16 cellular contexts compared by ENCODE assay signal in genomic region chr5:10315824-10316509, GRCh38.
"Had no signal": no experiment of that assay in that cellular context is flagged by ENCODE, and none has a peak within 500 bp of the region (broad histone marks: within the 10 kb centered on the region; RNA-seq: fewer than 3 reads in every experiment).

No MANE protein-coding gene starts in this region.

- H3K79me2 ChIP-seq: parathyroid adenoma had no signal

- H3K36me3 ChIP-seq: colonic mucosa, gastroesophageal sphincter, right atrium auricular region, upper lobe of right lung, WERI-Rb-1 had no signal

- H3K9me3 ChIP-seq: colonic mucosa, gastroesophageal sphincter, right atrium auricular region, upper lobe of right lung had no signal

- DNase-seq: activated CD4-positive, alpha-beta T cell treated with anti-CD3 and anti-CD28 coated beads for 4 hours; activated CD8-positive, alpha-beta memory T cell treated with anti-CD3 and anti-CD28 coated beads, Interleukin-2, amount 50 U/mL, for 4 hours; activated CD8-positive, alpha-beta T cell treated with anti-CD3 and anti-CD28 coated beads for 36 hours; activated naive CD4-positive, alpha-beta T cell treated with Interleukin-2 at 50 U/mL for 16 hours; activated T-cell treated with anti-CD3 and anti-CD28 coated beads, Interleukin-2, amount 50 U/mL, for 72 hours; colonic mucosa; effector memory CD4-positive, alpha-beta T cell; left ventricle myocardium superior; stimulated activated naive CD4-positive, alpha-beta T cell; T-helper 1 cell; upper lobe of right lung; WERI-Rb-1 had no signal

- H2AFZ ChIP-seq: parathyroid adenoma had no signal

- ATAC-seq: activated CD8-positive, alpha-beta T cell treated with anti-CD3 and anti-CD28 coated beads for 36 hours; activated T-cell treated with anti-CD3 and anti-CD28 coated beads, Interleukin-2, amount 50 U/mL, for 72 hours; gastroesophageal sphincter; left ventricle myocardium superior; upper lobe of right lung had no signal

- H3K27ac Mint-ChIP-seq: activated CD8-positive, alpha-beta T cell treated with anti-CD3 and anti-CD28 coated beads for 36 hours; activated T-cell treated with anti-CD3 and anti-CD28 coated beads, Interleukin-2, amount 50 U/mL, for 72 hours had no signal

- H3K27ac ChIP-seq: colonic mucosa, epithelial cell of prostate, gastroesophageal sphincter, parathyroid adenoma, right atrium auricular region, upper lobe of right lung, WERI-Rb-1 had no signal

- H3K9me3 Mint-ChIP-seq: activated CD8-positive, alpha-beta T cell treated with anti-CD3 and anti-CD28 coated beads for 36 hours; activated T-cell treated with anti-CD3 and anti-CD28 coated beads, Interleukin-2, amount 50 U/mL, for 72 hours had no signal

- H3K4me3 Mint-ChIP-seq: activated CD8-positive, alpha-beta T cell treated with anti-CD3 and anti-CD28 coated beads for 36 hours; activated T-cell treated with anti-CD3 and anti-CD28 coated beads, Interleukin-2, amount 50 U/mL, for 72 hours had no signal

- H3K4me1 ChIP-seq: colonic mucosa, gastroesophageal sphincter, right atrium auricular region, upper lobe of right lung had no signal

- H3K27me3 ChIP-seq: colonic mucosa, gastroesophageal sphincter, right atrium auricular region, upper lobe of right lung had no signal

- H3K4me3 ChIP-seq: colonic mucosa, gastroesophageal sphincter, right atrium auricular region, upper lobe of right lung had no signal
